Comparison of ENCODE assay signal across 11 cellular contexts in genomic region chr14:68523326-68523610, GRCh38.
DNase-seq lines count a peak whose midpoint lies in the region; ATAC-seq and TF ChIP-seq lines count a peak whose summit lies in the region.
"Had no signal": no experiment of that assay in that cellular context is flagged by ENCODE, and none has a peak within 500 bp of the region (broad histone marks: within the 10 kb centered on the region; RNA-seq: fewer than 3 reads in every experiment).

No MANE protein-coding gene starts in this region.

- no peak overlapping the region for H3K4me3 ChIP-seq in BLaER1 treated with 17β-estradiol and CSF1 and Interleukin-3, amounts not matched to agents 10 nM and 100 nM
- H3K4me3 ChIP-seq in mammary epithelial cell (replicated peaks in 1 of 3; ENCODE audit: insufficient read depth in 1 of 3, low read depth in 2 of 3, low read length in 3 of 3) = no peak overlapping the region
- H3K4me3 ChIP-seq in mucosa of rectum (ENCODE audit: low read length in 2 of 2) = no peak overlapping the region
- no peak overlapping the region for H3K4me3 ChIP-seq in smooth muscle cell

- TF ChIP-seq CTCF in mammary epithelial cell (conservative IDR thresholded peaks at IDR 0.05 in 1 of 2, IDR thresholded peaks at IDR 0.05 in 1 of 2; ENCODE audit: extremely low read depth in 1 of 2, insufficient read depth in 1 of 2, low read depth in 1 of 2, low read length in 2 of 2) (no peak), smooth muscle cell (IDR thresholded peaks at IDR 0.05; ENCODE audit: borderline replicate concordance, insufficient read depth, poor library complexity, severe bottlenecking) (no peak), foreskin keratinocyte (conservative IDR thresholded peaks at IDR 0.05) (no peak)

- H3K4me1 ChIP-seq in BLaER1 treated with 17β-estradiol and CSF1 and Interleukin-3, amounts not matched to agents 10 nM and 100 nM = peaks cover 28 to 78% (median 37%) of the 10 kb centered on the region in 10 experiments
- H3K4me1 ChIP-seq in mammary epithelial cell (ENCODE audit: insufficient read depth, low read length) (peaks cover 53% of the 10 kb centered on the region), mucosa of rectum (ENCODE audit: control insufficient read depth in 2 of 2, insufficient read depth in 2 of 2, low read length in 2 of 2) (peaks cover 27 to 50% of the 10 kb centered on the region in 2 donors), smooth muscle cell (ENCODE audit: low read depth) (peaks cover 52% of the 10 kb centered on the region), foreskin keratinocyte (peaks cover 33% of the 10 kb centered on the region)

- in situ Hi-C loops in mammary epithelial cell (cut with MboI; ENCODE audit: low sequenced_read_pairs in 2 of 2) = no loop called here

- no peak for ATAC-seq in HG03354 (IDR thresholded peaks at IDR 0.05; ENCODE audit: poor library complexity, severe bottlenecking, unreplicated experiment)
- ATAC-seq in foreskin keratinocyte = no peak
- ATAC-seq: activated CD4-positive, alpha-beta T cell treated with anti-CD3 and anti-CD28 coated beads for 36 hours had no signal

- no peaks in the 10 kb centered on the region for H4K20me1 ChIP-seq in BLaER1 treated with 17β-estradiol and CSF1 and Interleukin-3, amounts not matched to agents 10 nM and 100 nM
- H4K20me1 ChIP-seq in mammary epithelial cell (ENCODE audit: insufficient read depth, low read length) = no peaks in the 10 kb centered on the region
- no peaks in the 10 kb centered on the region for H4K20me1 ChIP-seq in smooth muscle cell (ENCODE audit: low read depth)

- no peaks in the 10 kb centered on the region for H3K79me2 ChIP-seq in mammary epithelial cell (ENCODE audit: insufficient read depth, low read length)
- H3K79me2 ChIP-seq in smooth muscle cell (ENCODE audit: low read depth) = no peaks in the 10 kb centered on the region

- H3F3A ChIP-seq in smooth muscle cell (ENCODE audit: low read depth) = peaks cover 10% of the 10 kb centered on the region

- WGBS in mammary epithelial cell (ENCODE audit: low coverage, missing lambda C conversion rate) = 100% methylated on average over 4 of the region's 4 CpGs
- WGBS in smooth muscle cell (ENCODE audit: low lambda C conversion rate) = 55% methylated on average over 4 of the region's 4 CpGs

- peak overlapping the region; percentile 41 to 70 (median 57) for H3K4me2 ChIP-seq in BLaER1 treated with 17β-estradiol and CSF1 and Interleukin-3, amounts not matched to agents 10 nM and 100 nM
- H3K4me2 ChIP-seq in mammary epithelial cell (ENCODE audit: insufficient read depth, low read depth, low read length) (no peak overlapping the region), smooth muscle cell (peak overlapping the region; percentile 47)

- no peaks in the 10 kb centered on the region for H3K27me3 ChIP-seq in BLaER1 treated with 17β-estradiol and CSF1 and Interleukin-3, amounts not matched to agents 10 nM and 100 nM
- H3K27me3 ChIP-seq in mammary epithelial cell (ENCODE audit: insufficient read depth, low read length) = no peaks in the 10 kb centered on the region
- H3K27me3 ChIP-seq in mucosa of rectum (ENCODE audit: control insufficient read depth in 2 of 2, insufficient read depth in 2 of 2, low read length in 2 of 2) = no peaks in the 10 kb centered on the region
- no peaks in the 10 kb centered on the region for H3K27me3 ChIP-seq in smooth muscle cell (ENCODE audit: low read depth)
- no peaks in the 10 kb centered on the region for H3K27me3 ChIP-seq in foreskin keratinocyte

- H3K9me3 ChIP-seq in BLaER1 treated with 17β-estradiol and CSF1 and Interleukin-3, amounts not matched to agents 10 nM and 100 nM (replicated peaks in 1 of 11) = peaks cover 0 to 49% (median 32%) of the 10 kb centered on the region in 11 experiments; a peak in 18 of 22 replicates
- H3K9me3 ChIP-seq in mammary epithelial cell (replicated peaks; ENCODE audit: insufficient read depth, low read length) = no peaks in the 10 kb centered on the region
- no peaks in the 10 kb centered on the region for H3K9me3 ChIP-seq in mucosa of rectum (ENCODE audit: control insufficient read depth in 2 of 2, low read length in 2 of 2)
- H3K9me3 ChIP-seq in smooth muscle cell (replicated peaks; ENCODE audit: low read depth) = no peaks in the 10 kb centered on the region

- peak overlapping the region in 8 of 11 experiments; percentile 1 to 29 (median 22); a peak in 6 of 22 replicates for H3K27ac ChIP-seq in BLaER1 treated with 17β-estradiol and CSF1 and Interleukin-3, amounts not matched to agents 10 nM and 100 nM
- H3K27ac ChIP-seq in mammary epithelial cell (ENCODE audit: insufficient read depth, low read depth, low read length) (no peak overlapping the region), mucosa of rectum (ENCODE audit: low read depth in 2 of 2, low read length in 2 of 2) (peak overlapping the region; percentile 32 to 57), smooth muscle cell (ENCODE audit: low read depth) (peak overlapping the region; percentile 91), foreskin keratinocyte (no peak overlapping the region)

- peak overlapping the region; percentile 54 for H2AFZ ChIP-seq in mammary epithelial cell (ENCODE audit: low read depth, low read length)
- peak overlapping the region; percentile 52 for H2AFZ ChIP-seq in smooth muscle cell (ENCODE audit: low read depth)

- intact Hi-C loops in mammary epithelial cell (cut with micrococcal nuclease) = no loop called here

- no TSS peak for BruUV-seq in mammary epithelial cell (replicated peaks; lab: Mats Ljungman, UMichigan)

- DNase-seq in mammary epithelial cell = no peak
- no peak for DNase-seq in smooth muscle cell (lab: John Stamatoyannopoulos, UW; ENCODE audit: unreplicated experiment)
- DNase-seq in stimulated activated naive CD4-positive, alpha-beta T cell treated with Interleukin-2 at 50 U/mL for 16 hours (lab: John Stamatoyannopoulos, UW) = no peak
- DNase-seq in activated naive CD4-positive, alpha-beta T cell (lab: John Stamatoyannopoulos, UW) = no peak
- no peak for DNase-seq in foreskin keratinocyte
- DNase-seq: activated CD4-positive, alpha-beta T cell treated with anti-CD3 and anti-CD28 coated beads for 36 hours; activated T-cell treated with anti-CD3 and anti-CD28 coated beads, Interleukin-2, amount 50 U/mL, for 48 hours; midbrain had no signal

- dilution Hi-C loops in mammary epithelial cell (cut with HindIII; ENCODE audit: low sequenced_read_pairs) = no loop called here

- CTCF ChIA-PET in mammary epithelial cell (lab: Charles Lee; ENCODE audit: low non-redundant PET) = no interaction called here

- peaks cover 0 to 19% (median 0%) of the 10 kb centered on the region in 11 experiments; a peak in 5 of 22 replicates for H3K36me3 ChIP-seq in BLaER1 treated with 17β-estradiol and CSF1 and Interleukin-3, amounts not matched to agents 10 nM and 100 nM
- H3K36me3 ChIP-seq in mammary epithelial cell (ENCODE audit: insufficient read depth, low read length) = no peaks in the 10 kb centered on the region
- H3K36me3 ChIP-seq in mucosa of rectum (ENCODE audit: control insufficient read depth in 2 of 2, insufficient read depth in 2 of 2, low read length in 2 of 2) = no peaks in the 10 kb centered on the region
- peaks cover 5% of the 10 kb centered on the region for H3K36me3 ChIP-seq in smooth muscle cell (ENCODE audit: low read depth)

- peak overlapping the region in 2 of 11 experiments; percentile 28 to 29; a peak in 2 of 22 replicates for H3K9ac ChIP-seq in BLaER1 treated with 17β-estradiol and CSF1 and Interleukin-3, amounts not matched to agents 10 nM and 100 nM
- H3K9ac ChIP-seq in mammary epithelial cell (ENCODE audit: insufficient read depth, low read length) (no peak overlapping the region), mucosa of rectum (ENCODE audit: low read depth in 1 of 2, low read length in 2 of 2) (no peak overlapping the region), smooth muscle cell (ENCODE audit: low read depth) (no peak overlapping the region)

Comparison
In these comparisons a context has a peak if more than half of its experiments do, and no peak if none do; other contexts are left out.
1. H3K27ac ChIP-seq: peak in BLaER1 treated with 17β-estradiol and CSF1 and Interleukin-3, amounts not matched to agents 10 nM and 100 nM (8 of 11), mucosa of rectum (2 of 2) and smooth muscle cell (single experiment); none in mammary epithelial cell (single experiment) and foreskin keratinocyte (single experiment).